ENCODE assay signal across 22 cellular contexts in genomic region chr20:58010666-58011065, GRCh38.
"Had no signal": no experiment of that assay in that cellular context is flagged by ENCODE, and none has a peak within 500 bp of the region (broad histone marks: within the 10 kb centered on the region; RNA-seq: fewer than 3 reads in every experiment).

No MANE protein-coding gene starts in this region.

- H3K27ac Mint-ChIP-seq: naive thymus-derived CD4-positive, alpha-beta T cell; nephron progenitor cell had no signal

- H3K36me3 Mint-ChIP-seq: naive thymus-derived CD4-positive, alpha-beta T cell; stimulated activated effector memory CD8-positive, alpha-beta T cell treated with anti-CD3 and anti-CD28 coated beads, Interleukin-12 subunit alpha, Interleukin-12 subunit beta, amount 100 ng/mL, for 72 hours had no signal

- H3K4me3 ChIP-seq: dorsolateral prefrontal cortex, heart left ventricle, right atrium auricular region, suprapubic skin, tibial artery, upper lobe of right lung had no signal

- H3K36me3 ChIP-seq: heart left ventricle, neutrophil, right atrium auricular region, suprapubic skin, tibial artery, upper lobe of right lung had no signal

- H3K4me1 ChIP-seq: right atrium auricular region, suprapubic skin, upper lobe of right lung had no signal

- ATAC-seq: esophagus mucosa; heart left ventricle; naive thymus-derived CD4-positive, alpha-beta T cell; stimulated activated effector memory CD8-positive, alpha-beta T cell treated with anti-CD3 and anti-CD28 coated beads, Interleukin-12 subunit alpha, Interleukin-12 subunit beta, amount 100 ng/mL, for 72 hours; stimulated activated naive CD8-positive, alpha-beta T cell treated with anti-CD3 and anti-CD28 coated beads, Interleukin-15, Interleukin-2, amounts not matched to agents 100 U/mL and 50 U/mL, for 24 hours; upper lobe of right lung had no signal

- H3K9me3 Mint-ChIP-seq: naive thymus-derived CD4-positive, alpha-beta T cell; stimulated activated effector memory CD8-positive, alpha-beta T cell treated with anti-CD3 and anti-CD28 coated beads, Interleukin-12 subunit alpha, Interleukin-12 subunit beta, amount 100 ng/mL, for 72 hours had no signal

- DNase-seq: cortex of kidney; dorsolateral prefrontal cortex; effector CD8-positive, alpha-beta T cell; hypothalamus; kidney glomerular epithelial cell; mesendoderm; naive thymus-derived CD4-positive, alpha-beta T cell; nephron progenitor cell; small intestine; stimulated activated CD4-positive, alpha-beta T cell treated with anti-CD3 and anti-CD28 coated beads, Interleukin-2, amount 100 ng/mL, for 48 hours; stimulated activated naive CD8-positive, alpha-beta T cell treated with anti-CD3 and anti-CD28 coated beads, Interleukin-15, Interleukin-2, amounts not matched to agents 100 U/mL and 50 U/mL, for 24 hours; upper lobe of right lung had no signal

- FAIRE-seq: endometrium, frontal cortex, islet of Langerhans, small intestine had no signal

- H3K27ac ChIP-seq: dorsolateral prefrontal cortex, heart left ventricle, neutrophil, right atrium auricular region, suprapubic skin, tibial artery, upper lobe of right lung had no signal

- H3K4me3 Mint-ChIP-seq: naive thymus-derived CD4-positive, alpha-beta T cell; nephron progenitor cell; stimulated activated effector memory CD8-positive, alpha-beta T cell treated with anti-CD3 and anti-CD28 coated beads, Interleukin-12 subunit alpha, Interleukin-12 subunit beta, amount 100 ng/mL, for 72 hours had no signal

- H3K27me3 ChIP-seq: heart left ventricle, neutrophil, right atrium auricular region, suprapubic skin, tibial artery, upper lobe of right lung had no signal

- H3K9me3 ChIP-seq: neutrophil, suprapubic skin, tibial artery, upper lobe of right lung had no signal
